Comparison of ENCODE assay signal across 1 cellular context in genomic region chr20:45934587-45935415, GRCh38.
TF ChIP-seq lines count a peak whose summit lies in the region.

TSS of gene PCIF1 (plus strand) at chr20:45934683. CDS start at chr20:45939000, 4,317 bp downstream.

TF ChIP-seq in HepG2, 621 proteins besides CTCF, POLR2A, EP300 and RAD21 (continued from another document and continues in another):
- TF ChIP-seq ZNF337 (CRISPR knock-in tag; IDR thresholded peaks at IDR 0.05; ENCODE audit: borderline replicate concordance, low read depth) (peak; percentile 18; the same call in 1 of the 2 replicates), DR1 (CRISPR knock-in tag; IDR thresholded peaks at IDR 0.05) (peak; percentile 85), ZC3H4 (CRISPR knock-in tag; IDR thresholded peaks at IDR 0.05; ENCODE audit: borderline replicate concordance) (peak; percentile 88), RORA (CRISPR knock-in tag; IDR thresholded peaks at IDR 0.05) (no peak), HOXA7 (CRISPR knock-in tag; IDR thresholded peaks at IDR 0.05) (no peak), KAT7 (CRISPR knock-in tag; IDR thresholded peaks at IDR 0.05; ENCODE audit: borderline replicate concordance) (peak; percentile 83; the same call in 1 of the 2 replicates), ZNF263 (CRISPR knock-in tag; IDR thresholded peaks at IDR 0.05) (peak; percentile 54; the same call in 1 of the 2 replicates), ZNF503 (CRISPR knock-in tag; IDR thresholded peaks at IDR 0.05) (no peak; the same call in 1 of the 2 replicates), CEBPB (IDR thresholded peaks at IDR 0.05; ENCODE audit: borderline replicate concordance, low read depth, low read length) (peak; percentile 33; the same call in 1 of the 2 replicates), CREB1 (IDR thresholded peaks at IDR 0.05) (peak; percentile 72), CREB1 (CRISPR knock-in tag; IDR thresholded peaks at IDR 0.05) (no peak), KDM3A (CRISPR knock-in tag; IDR thresholded peaks at IDR 0.05; ENCODE audit: low read depth) (peak; percentile 91), HDAC1 (CRISPR knock-in tag; IDR thresholded peaks at IDR 0.05) (peak; percentile 86), CSRNP2 (CRISPR knock-in tag; conservative IDR thresholded peaks at IDR 0.05; ENCODE audit: low read depth) (no peak), TIGD3 (CRISPR knock-in tag; IDR thresholded peaks at IDR 0.05; ENCODE audit: borderline replicate concordance) (peak; percentile 83; the same call in 1 of the 2 replicates), ZNF18 (CRISPR knock-in tag; IDR thresholded peaks at IDR 0.05; ENCODE audit: insufficient replicate concordance) (peak; percentile 90), PAX8 (CRISPR knock-in tag; IDR thresholded peaks at IDR 0.05; ENCODE audit: borderline replicate concordance) (0 out of 2 replicates have a peak, but pooled peaks have one; percentile 7), ZFP36L1 (CRISPR knock-in tag; IDR thresholded peaks at IDR 0.05) (peak; percentile 23; the same call in 1 of the 2 replicates), KAT8 (CRISPR knock-in tag; IDR thresholded peaks at IDR 0.05) (peak; percentile 92), EED (CRISPR knock-in tag; IDR thresholded peaks at IDR 0.05) (peak; percentile 95), BHLHE40 (IDR thresholded peaks at IDR 0.05; ENCODE audit: low read length) (peak; percentile 43), ZNF10 (CRISPR knock-in tag; IDR thresholded peaks at IDR 0.05; ENCODE audit: borderline replicate concordance, low read depth) (no peak), ZNF333 (CRISPR knock-in tag; IDR thresholded peaks at IDR 0.05; ENCODE audit: borderline replicate concordance) (peak; percentile 97), ZNF678 (CRISPR knock-in tag; IDR thresholded peaks at IDR 0.05) (peak; percentile 93), RCOR2 (CRISPR knock-in tag; IDR thresholded peaks at IDR 0.05) (no peak), ZMYM4 (CRISPR knock-in tag; IDR thresholded peaks at IDR 0.05) (no peak; the same call in none of the 2 replicates), RBM22 (optimal IDR thresholded peaks at IDR 0.05; ENCODE audit: low read length) (peak; percentile 64), E2F5 (CRISPR knock-in tag; conservative IDR thresholded peaks at IDR 0.05) (peak; percentile 91; the same call in 1 of the 2 replicates), ZNF737 (CRISPR knock-in tag; IDR thresholded peaks at IDR 0.05; ENCODE audit: borderline replicate concordance) (no peak), ZBTB14 (CRISPR knock-in tag; IDR thresholded peaks at IDR 0.05) (peak; percentile 97), GPBP1L1 (CRISPR knock-in tag; IDR thresholded peaks at IDR 0.05) (no peak), THAP7 (CRISPR knock-in tag; IDR thresholded peaks at IDR 0.05) (peak; percentile 100), RXRB (CRISPR knock-in tag; IDR thresholded peaks at IDR 0.05; ENCODE audit: borderline replicate concordance) (peak; percentile 44; the same call in 1 of the 2 replicates), TRAFD1 (CRISPR knock-in tag; IDR thresholded peaks at IDR 0.05; ENCODE audit: borderline replicate concordance) (no peak), NCOA5 (CRISPR knock-in tag; IDR thresholded peaks at IDR 0.05) (no peak), CAMTA2 (CRISPR knock-in tag; IDR thresholded peaks at IDR 0.05; ENCODE audit: borderline replicate concordance) (peak; percentile 98; the same call in 1 of the 2 replicates), HIVEP1 (CRISPR knock-in tag; IDR thresholded peaks at IDR 0.05) (peak; percentile 88), ATRX (CRISPR knock-in tag; IDR thresholded peaks at IDR 0.05; ENCODE audit: borderline replicate concordance) (no peak; the same call in 1 of the 2 replicates), NONO (IDR thresholded peaks at IDR 0.05) (no peak), NONO (CRISPR knock-in tag; conservative IDR thresholded peaks at IDR 0.05) (peak; percentile 99), ZBTB34 (CRISPR knock-in tag; IDR thresholded peaks at IDR 0.05) (peak; percentile 78), XRCC5 (optimal IDR thresholded peaks at IDR 0.05; ENCODE audit: low read length) (peak; percentile 12), ZBTB37 (CRISPR knock-in tag; IDR thresholded peaks at IDR 0.05) (no peak), MYC (CRISPR knock-in tag; IDR thresholded peaks at IDR 0.05; ENCODE audit: borderline replicate concordance) (peak; percentile 94), ARHGAP35 (CRISPR knock-in tag; IDR thresholded peaks at IDR 0.05; ENCODE audit: borderline replicate concordance) (peak; percentile 86; the same call in 1 of the 2 replicates), PHF5A (CRISPR knock-in tag; IDR thresholded peaks at IDR 0.05; ENCODE audit: low read depth, unreplicated experiment) (no peak), ZNF569 (CRISPR knock-in tag; IDR thresholded peaks at IDR 0.05; ENCODE audit: borderline replicate concordance) (peak; percentile 79; the same call in 1 of the 2 replicates), TRIM22 (IDR thresholded peaks at IDR 0.05) (no peak), NCOA1 (CRISPR knock-in tag; IDR thresholded peaks at IDR 0.05) (peak; percentile 76)
